In the genomic region with DNA sequence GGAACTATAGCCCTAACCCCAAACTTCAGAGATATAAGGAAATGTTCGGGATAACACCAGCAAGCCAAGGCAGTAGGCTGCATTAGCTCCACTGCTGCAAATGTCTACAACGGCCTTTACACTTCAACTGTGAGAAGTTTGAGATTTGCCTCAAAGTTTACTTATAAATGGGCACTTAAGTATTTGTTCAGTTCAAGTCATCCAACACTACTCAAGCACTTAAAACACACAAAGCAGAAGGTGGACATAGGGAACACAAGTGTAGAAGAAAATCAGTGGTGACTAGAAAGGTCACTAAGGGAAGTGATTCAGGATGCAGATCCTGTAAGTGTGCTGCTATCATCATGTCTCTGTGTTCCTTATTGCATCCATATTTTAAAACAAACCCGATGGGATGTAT, we compare ENCODE assay signal across 24 cellular contexts.
DNase-seq lines count a peak whose midpoint lies in the region; ATAC-seq, FAIRE-seq and TF ChIP-seq lines count a peak whose summit lies in the region.
"Had no signal": no experiment of that assay in that cellular context is flagged by ENCODE, and none has a peak within 500 bp of the region (broad histone marks: within the 10 kb centered on the region; RNA-seq: fewer than 3 reads in every experiment).

No MANE protein-coding gene starts in this region.

- H3K9me3 ChIP-seq in DOHH2 (ENCODE audit: control insufficient read depth, insufficient read depth, low read length): peaks cover 2% of the 10 kb centered on the region; the same call in 1 of the 2 replicates

- DNase-seq in GM12892 (ENCODE audit: insufficient read length) (no peak), mesothelial cell of epicardium (ENCODE audit: low spot score in 2 of 2, unreplicated experiment in 2 of 2) (no peak), type B pancreatic cell (ENCODE audit: extremely low spot score, unreplicated experiment) (no peak), GM13977 (ENCODE audit: low spot score) (no peak), HPDE6-E6E7 (ENCODE audit: extremely low spot score) (no peak)
- DNase-seq: C1 segment of cervical spinal cord; CD4-positive, alpha-beta memory T cell; COR-L47; DMS79; GF-D8; NCI-H1092; NCI-H1417 treated with DMSO at 0.1 percent for 48 hours; NCI-H1694 treated with DMSO at 0.1 percent for 48 hours; NCI-H2081; NCI-H2227 treated with DMSO at 0.1 percent for 48 hours; NCI-H526 treated with DMSO at 0.1 percent for 48 hours; SHP77 treated with DMSO at 0.1 percent for 48 hours had no signal

- H3K27me3 ChIP-seq in DOHH2 (ENCODE audit: control insufficient read depth, low read length): no peaks in the 10 kb centered on the region

- peaks cover 8% of the 10 kb centered on the region for H3K36me3 Mint-ChIP-seq in mesothelial cell of epicardium
- H3K36me3 Mint-ChIP-seq in type B pancreatic cell: peaks cover 15% of the 10 kb centered on the region

- no peaks in the 10 kb centered on the region for H3K79me2 ChIP-seq in DOHH2 (ENCODE audit: control insufficient read depth, low read length)

- no peaks in the 10 kb centered on the region for H3K9me2 ChIP-seq in DOHH2 (replicated peaks; ENCODE audit: control insufficient read depth, low read length)

- no peak for TF ChIP-seq CTCF in DOHH2 (IDR thresholded peaks at IDR 0.05; ENCODE audit: low read depth, low read length, poor library complexity, severe bottlenecking)
- TF ChIP-seq CTCF in mesothelial cell of epicardium (IDR thresholded peaks at IDR 0.05; ENCODE audit: unreplicated experiment): no peak
- no peak for TF ChIP-seq CTCF in type B pancreatic cell (conservative IDR thresholded peaks at IDR 0.05)
- no peak for TF ChIP-seq CTCF in GM13977 (IDR thresholded peaks at IDR 0.05; ENCODE audit: extremely low read depth, insufficient read depth, missing control alignments)

- in situ Hi-C loops in GM13977 (cut with MboI; ENCODE audit: low pct_unique_long_range_greater_than_20kb, low sequenced_read_pairs, unreplicated experiment): no loop called here

- no peak overlapping the region for H3K27ac ChIP-seq in DOHH2 (ENCODE audit: low read depth, low read length)
- H3K27ac ChIP-seq: HL-60 had no signal

- H3K27ac Mint-ChIP-seq in mesothelial cell of epicardium (peak overlapping the region; percentile 39), type B pancreatic cell (peak overlapping the region; percentile 48)
- H3K27ac Mint-ChIP-seq: CD4-positive, alpha-beta memory T cell had no signal

- peaks cover 1% of the 10 kb centered on the region for H3K9me3 Mint-ChIP-seq in mesothelial cell of epicardium
- H3K9me3 Mint-ChIP-seq in type B pancreatic cell: peaks cover 5% of the 10 kb centered on the region
- H3K9me3 Mint-ChIP-seq: CD4-positive, alpha-beta memory T cell had no signal

- H3K27me3 Mint-ChIP-seq in mesothelial cell of epicardium (ENCODE audit: low read depth): no peaks in the 10 kb centered on the region
- H3K27me3 Mint-ChIP-seq in type B pancreatic cell: no peaks in the 10 kb centered on the region
- H3K27me3 Mint-ChIP-seq: CD4-positive, alpha-beta memory T cell had no signal

- no peak overlapping the region for H3K4me3 Mint-ChIP-seq in mesothelial cell of epicardium
- no peak overlapping the region for H3K4me3 Mint-ChIP-seq in type B pancreatic cell
- H3K4me3 Mint-ChIP-seq: CD4-positive, alpha-beta memory T cell had no signal

- peaks cover 3% of the 10 kb centered on the region; the same call in 1 of the 2 replicates for H3K36me3 ChIP-seq in DOHH2 (ENCODE audit: control insufficient read depth, low read length)

- no peak for ATAC-seq in GM21786 (IDR thresholded peaks at IDR 0.05; ENCODE audit: unreplicated experiment)
- ATAC-seq: Panc1 had no signal

- TF ChIP-seq POLR2A in GM12892 (IDR thresholded peaks at IDR 0.05; ENCODE audit: low read depth, low read length): no peak

- peak; percentile 51 for FAIRE-seq in GM12892 (lab: Jason Lieb, UNC)
- FAIRE-seq: GM12891, GM19239, H54 had no signal

- peaks cover 74% of the 10 kb centered on the region for H3K4me1 ChIP-seq in DOHH2 (ENCODE audit: control insufficient read depth, low read length)

- H3F3A ChIP-seq in DOHH2 (ENCODE audit: control insufficient read depth, insufficient read depth): peaks cover 8% of the 10 kb centered on the region; the same call in 1 of the 2 replicates

- H3K4me3 ChIP-seq in DOHH2 (ENCODE audit: low read length): no peak overlapping the region

- H3K4me1 Mint-ChIP-seq in mesothelial cell of epicardium (peaks cover 51% of the 10 kb centered on the region), type B pancreatic cell (ENCODE audit: unreplicated experiment) (peaks cover 24% of the 10 kb centered on the region)

- H4K20me1 ChIP-seq in DOHH2 (ENCODE audit: control insufficient read depth, insufficient read depth, low read depth, low read length): no peaks in the 10 kb centered on the region

- H3K4me2 ChIP-seq in DOHH2 (ENCODE audit: low read length): 0 out of 2 replicates have a peak overlapping the region, but pooled peaks have one; percentile 8
